ENCODE assay signal across 1 cellular context in genomic region chr2:80058562-80058961, GRCh38.
TF ChIP-seq lines count a peak whose summit lies in the region.

No MANE protein-coding gene starts in this region.

TF ChIP-seq in H1, 55 proteins besides CTCF, POLR2A, EP300 and RAD21 (continued from another document):
- TF ChIP-seq JUN (IDR thresholded peaks at IDR 0.05; ENCODE audit: low read depth, low read length), result no peak
